ENCODE assay signal across 8 cellular contexts in genomic region chr1:114780344-114781226, GRCh38. TPM values are rescaled to one million over a fixed set of nuclear protein-coding genes. Genes with fewer than 3 reads are reported as not detected.
DNase-seq lines count a peak whose midpoint lies in the region; ATAC-seq and TF ChIP-seq lines count a peak whose summit lies in the region.

SIKE1 (minus strand) TSS chr1:114780685; CDS start chr1:114780607, 78 bp downstream.

- H3K27me3 ChIP-seq in muscle layer of colon (ENCODE audit: control insufficient read depth in 1 of 2, insufficient read depth in 2 of 2, low read length in 2 of 2): no peaks in the 10 kb centered on the region

- no peaks in the 10 kb centered on the region for H3K27me3 Mint-ChIP-seq in activated T-cell treated with anti-CD3 and anti-CD28 coated beads, Interleukin-2, amount 50 U/mL, for 4 hours (ENCODE audit: low read depth)

- H3K4me3 ChIP-seq in muscle layer of colon (ENCODE audit: low read depth in 1 of 2, low read length in 2 of 2): peak within 1 kb of the TSS; percentile 66 to 89

- ATAC-seq in GM21723 (IDR thresholded peaks at IDR 0.05; ENCODE audit: unreplicated experiment): peak; percentile 99
- peak; percentile 99 to 100 for ATAC-seq in activated T-cell treated with anti-CD3 and anti-CD28 coated beads, Interleukin-2, amount 50 U/mL, for 4 hours
- peak; percentile 99 for ATAC-seq in esophagus mucosa

- H3K9ac ChIP-seq in muscle layer of colon (ENCODE audit: low read length): peak within 1 kb of the TSS; percentile 95

- peaks cover 4% of the 10 kb centered on the region for H3K4me1 ChIP-seq in muscle layer of colon (ENCODE audit: insufficient read depth, low read length)

- no peaks in the 10 kb centered on the region for H3K9me3 Mint-ChIP-seq in activated T-cell treated with anti-CD3 and anti-CD28 coated beads, Interleukin-2, amount 50 U/mL, for 4 hours

- no peaks in the 10 kb centered on the region for H3K9me3 ChIP-seq in muscle layer of colon (ENCODE audit: low read length)

- peak within 1 kb of the TSS; percentile 100 for H3K4me3 Mint-ChIP-seq in activated T-cell treated with anti-CD3 and anti-CD28 coated beads, Interleukin-2, amount 50 U/mL, for 4 hours

- peak within 1 kb of the TSS; percentile 62 for H3K27ac ChIP-seq in muscle layer of colon (ENCODE audit: low read depth, low read length)

- H3K4me1 Mint-ChIP-seq in activated T-cell treated with anti-CD3 and anti-CD28 coated beads, Interleukin-2, amount 50 U/mL, for 4 hours (ENCODE audit: low read depth): peaks cover 24% of the 10 kb centered on the region

- H3K36me3 ChIP-seq in muscle layer of colon (ENCODE audit: insufficient read depth, low read length): peaks cover 15% of the 10 kb centered on the region

- peaks cover 26% of the 10 kb centered on the region for H3K36me3 Mint-ChIP-seq in activated T-cell treated with anti-CD3 and anti-CD28 coated beads, Interleukin-2, amount 50 U/mL, for 4 hours (ENCODE audit: insufficient read depth)

- DNase-seq in DMS53 (lab: John Stamatoyannopoulos, UW) (peak; percentile 97), KG1 (lab: John Stamatoyannopoulos, UW) (peak; percentile 87)
- peak; percentile 87 for DNase-seq in activated T-cell treated with anti-CD3 and anti-CD28 coated beads, Interleukin-2, amount 50 U/mL, for 4 hours
- DNase-seq in stimulated activated CD8-positive, alpha-beta memory T cell treated with anti-CD3 and anti-CD28 coated beads, Interleukin-7, amount 100 ng/mL, for 24 hours (ENCODE audit: low read depth): peak; percentile 89

TF ChIP-seq in PFSK-1, 5 proteins besides CTCF, POLR2A, EP300 and RAD21:
- TF ChIP-seq SIN3A (IDR thresholded peaks at IDR 0.05; ENCODE audit: borderline replicate concordance, insufficient read depth, low read length): no peak
- TF ChIP-seq REST (IDR thresholded peaks at IDR 0.05; ENCODE audit: insufficient read depth in 1 of 2, low read depth in 2 of 2, low read length in 2 of 2): peak in 1 of 2 experiments; percentile 29; a peak in 1 of 4 replicates
- peak; percentile 95 for TF ChIP-seq POLR2AphosphoS5 (IDR thresholded peaks at IDR 0.05; ENCODE audit: low read depth, low read length)
- TF ChIP-seq FOXP2 (optimal IDR thresholded peaks at IDR 0.05; ENCODE audit: borderline replicate concordance, extremely low read depth, extremely low read length, insufficient read depth): no peak
- TF ChIP-seq TAF1 (IDR thresholded peaks at IDR 0.05; ENCODE audit: borderline replicate concordance, insufficient read depth, low read length): peak; percentile 85
TF ChIP-seq in PFSK-1: peak in this region for 3.

RNA-seq across cellular contexts. Expression of gene SIKE1, which starts in this region (rescaled TPM):
- polyA plus RNA-seq in PFSK-1 (2012; ENCODE audit: insufficient read length, low read depth): 48.1 TPM
- total RNA-seq in activated T-cell treated with anti-CD3 and anti-CD28 coated beads, Interleukin-2, amount 50 U/mL, for 4 hours: 10 to 100 TPM; 69.2 to 84.7 (median 77.5) TPM
- total RNA-seq in esophagus mucosa: 30.9 TPM

Comparison
In these comparisons a context has a peak if more than half of its experiments do, and no peak if none do; other contexts are left out.
1. Peak in every context shown above with its lines: DNase-seq, ATAC-seq, H3K4me3 ChIP-seq and H3K27ac ChIP-seq.